23 cellular contexts compared by ENCODE assay signal in genomic region chr18:75554112-75554511, GRCh38.
"Had no signal": no experiment of that assay in that cellular context is flagged by ENCODE, and none has a peak within 500 bp of the region (broad histone marks: within the 10 kb centered on the region; RNA-seq: fewer than 3 reads in every experiment).

No MANE protein-coding gene starts in this region.

- H3K27ac ChIP-seq: adrenal gland, breast epithelium had no signal

- H3K4me3 ChIP-seq: adrenal gland, breast epithelium had no signal

- DNase-seq: activated CD4-positive, CD25-positive, alpha-beta regulatory T cell; activated CD8-positive, alpha-beta memory T cell treated with anti-CD3 and anti-CD28 coated beads, Interleukin-2, amount 50 U/mL, for 4 hours; activated CD8-positive, alpha-beta T cell treated with anti-CD3 and anti-CD28 coated beads for 36 hours; activated naive CD4-positive, alpha-beta T cell treated with anti-CD3 and anti-CD28 coated beads, Interleukin-2, amount 50 U/mL, for 16 hours; activated naive CD8-positive, alpha-beta T cell treated with anti-CD3 and anti-CD28 coated beads, Interleukin-2, amount 10 ng/mL, durations not matched to agents 7 days and 5 days; activated T-cell treated with anti-CD3 and anti-CD28 coated beads, Interleukin-2, amount 50 U/mL, for 72 hours; adrenal gland; anterior cingulate cortex; caudate nucleus; KG1; NCI-H1048; NCI-H1436; NCI-H1694 treated with DMSO at 0.1 percent for 48 hours; NCI-H2029 treated with DMSO at 0.1 percent for 48 hours; NCI-H446; NCI-H524; NCI-H82; SIG-M5; T-cell; T-helper 2 cell; T1000 had no signal

- H3K9me3 ChIP-seq: adrenal gland, breast epithelium had no signal

- ATAC-seq: activated CD8-positive, alpha-beta T cell treated with anti-CD3 and anti-CD28 coated beads for 36 hours; activated T-cell treated with anti-CD3 and anti-CD28 coated beads, Interleukin-2, amount 50 U/mL, for 72 hours; T-cell had no signal

- H3K36me3 ChIP-seq: adrenal gland, breast epithelium had no signal

- H3K27me3 ChIP-seq: adrenal gland, breast epithelium had no signal

- H3K4me1 ChIP-seq: adrenal gland, breast epithelium had no signal

- FAIRE-seq: TTC549 had no signal
